11 cellular contexts compared by ENCODE assay signal in the genomic region with DNA sequence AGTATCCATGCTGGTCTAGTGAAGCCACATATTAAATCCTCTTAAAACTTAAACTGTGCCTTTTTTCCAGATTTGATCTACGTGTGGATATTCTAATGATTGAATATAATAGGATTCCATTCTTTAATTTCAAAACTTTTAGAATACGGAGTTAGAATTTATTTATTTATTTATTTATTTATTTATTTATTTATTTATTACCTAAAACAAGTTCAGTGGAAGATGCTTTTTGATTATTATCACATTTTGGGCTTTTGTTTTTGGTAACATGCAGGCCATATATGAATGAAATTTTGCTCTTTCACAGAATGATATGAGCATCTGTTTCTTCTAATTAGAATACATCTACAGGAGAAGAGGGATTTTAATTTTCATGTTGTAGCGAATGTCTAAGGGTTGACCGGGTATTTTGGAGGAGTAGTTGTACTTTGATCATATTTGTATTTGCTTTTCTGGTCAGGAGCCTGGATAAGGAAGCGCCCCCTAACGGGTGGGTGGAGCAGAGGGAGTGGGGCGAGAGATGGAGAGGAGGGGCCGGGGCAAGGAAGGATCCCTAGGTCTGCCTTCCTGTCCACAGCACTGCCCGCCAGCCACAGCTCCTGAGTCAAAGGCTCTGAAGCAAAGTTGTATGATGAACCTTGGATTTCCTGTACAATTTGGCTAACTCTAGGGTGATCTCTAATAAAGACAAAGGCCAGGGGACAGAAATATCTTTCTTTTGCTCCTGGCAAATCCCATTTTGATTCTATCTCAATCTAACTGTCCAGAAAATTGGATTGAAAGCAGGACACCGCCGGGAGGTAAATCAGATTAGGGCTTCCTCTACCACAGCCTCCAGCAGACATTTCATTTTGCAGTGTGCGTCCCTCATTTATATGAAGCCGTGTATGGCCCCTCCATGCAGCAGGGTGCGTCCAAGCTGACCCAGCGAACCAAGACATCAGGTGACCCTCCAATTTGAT.
DNase-seq lines count a peak whose midpoint lies in the region; TF ChIP-seq lines count a peak whose summit lies in the region.
"Had no signal": no experiment of that assay in that cellular context is flagged by ENCODE, and none has a peak within 500 bp of the region (broad histone marks: within the 10 kb centered on the region; RNA-seq: fewer than 3 reads in every experiment).

No MANE protein-coding gene starts in this region.

- H3K4me3 Mint-ChIP-seq in glutamatergic neuron (ENCODE audit: unreplicated experiment), result no peak overlapping the region
- H3K4me3 Mint-ChIP-seq: B cell had no signal

- no peak overlapping the region for H2AFZ ChIP-seq in SK-N-SH (ENCODE audit: low read depth)

- peaks cover 43% of the 10 kb centered on the region for H4K20me1 ChIP-seq in SK-N-SH (ENCODE audit: insufficient read depth)

- DNase-seq in cardiac muscle cell (ENCODE audit: low read depth in 1 of 2, low spot score in 1 of 2) (peak in 1 of 2 donors; percentile 34), cardiac septum (ENCODE audit: low spot score) (no peak), SK-N-SH (peak; percentile 85), glutamatergic neuron (peak; percentile 43), MV-4-11 (lab: John Stamatoyannopoulos, UW) (no peak), GOT3 (lab: John Stamatoyannopoulos, UW) (no peak), T-helper 9 cell (no peak), NCI-H2171 (lab: John Stamatoyannopoulos, UW) (no peak)
- DNase-seq: activated CD4-positive, alpha-beta T cell treated with anti-CD3 and anti-CD28 coated beads for 1 hour; tibial artery had no signal

- H3K4me1 ChIP-seq in cardiac muscle cell (ENCODE audit: low read depth) (no peaks in the 10 kb centered on the region), SK-N-SH (ENCODE audit: control insufficient read depth in 1 of 2, insufficient read depth in 2 of 2, low read depth in 1 of 2, low read length in 1 of 2) (peaks cover 14 to 26% of the 10 kb centered on the region in 2 experiments; a peak in 3 of 4 replicates)
- H3K4me1 ChIP-seq: tibial artery had no signal

- no peak overlapping the region for H3K27ac Mint-ChIP-seq in glutamatergic neuron (ENCODE audit: unreplicated experiment)
- H3K27ac Mint-ChIP-seq: B cell had no signal

- no peaks in the 10 kb centered on the region for H3K4me1 Mint-ChIP-seq in glutamatergic neuron (ENCODE audit: low read depth, unreplicated experiment)
- H3K4me1 Mint-ChIP-seq: B cell had no signal

- H3K36me3 ChIP-seq in cardiac muscle cell (no peaks in the 10 kb centered on the region), SK-N-SH (replicated peaks in 1 of 2; ENCODE audit: control insufficient read depth in 1 of 2, insufficient read depth in 2 of 2, low read length in 1 of 2) (peaks cover 9 to 15% of the 10 kb centered on the region in 2 experiments)
- H3K36me3 ChIP-seq: tibial artery had no signal

- H3K79me2 ChIP-seq in SK-N-SH (ENCODE audit: insufficient read depth), result peaks cover 100% of the 10 kb centered on the region

- peak overlapping the region; percentile 48 for H3K4me2 ChIP-seq in SK-N-SH

- H3K9ac ChIP-seq in SK-N-SH, result peak overlapping the region; percentile 12; the same call in 1 of the 2 replicates

- H3K27me3 Mint-ChIP-seq in glutamatergic neuron (ENCODE audit: unreplicated experiment), result no peaks in the 10 kb centered on the region

- no peak overlapping the region for H3K27ac ChIP-seq in cardiac muscle cell
- H3K27ac ChIP-seq in SK-N-SH (ENCODE audit: low read depth in 2 of 2, low read length in 1 of 2), result peak overlapping the region; percentile 53 to 81
- H3K27ac ChIP-seq: tibial artery had no signal

- POLR2A ChIA-PET in SK-N-SH (lab: Yijun Ruan, JAX), result no interaction called here

- intact Hi-C loops in cardiac septum (cut with DNase I), result no loop called here

- CTCF ChIA-PET in SK-N-SH (lab: Yijun Ruan, JAX), result interaction anchor here (0.7 to 2.0 kb wide), 16 partner anchors 9 to 263 kb away, joined by 3 to 9 read pairs (median 3); partner anchors contain the start of gene PRKCA

- peaks cover 25% of the 10 kb centered on the region for H3F3A ChIP-seq in SK-N-SH (replicated peaks; ENCODE audit: insufficient read depth)

- no peaks in the 10 kb centered on the region for H3K27me3 ChIP-seq in cardiac muscle cell
- no peaks in the 10 kb centered on the region for H3K27me3 ChIP-seq in SK-N-SH (ENCODE audit: insufficient read depth)
- H3K27me3 ChIP-seq: tibial artery had no signal

- H3K4me3 ChIP-seq in cardiac muscle cell, result no peak overlapping the region
- H3K4me3 ChIP-seq in SK-N-SH (ENCODE audit: low read depth in 2 of 2, low read length in 1 of 2), result no peak overlapping the region
- H3K4me3 ChIP-seq: tibial artery had no signal

- 28% methylated on average over 15 of the region's 15 CpGs for WGBS in SK-N-SH (ENCODE audit: low lambda C conversion rate)

- no peaks in the 10 kb centered on the region for H3K9me3 Mint-ChIP-seq in glutamatergic neuron (ENCODE audit: unreplicated experiment)

- TF ChIP-seq CTCF in cardiac muscle cell (IDR thresholded peaks at IDR 0.05; ENCODE audit: low read depth, low read length) (peak; percentile 24), SK-N-SH (IDR thresholded peaks at IDR 0.05) (peak; percentile 71), glutamatergic neuron (IDR thresholded peaks at IDR 0.05; ENCODE audit: partially characterized antibody, unreplicated experiment) (no peak)

- peak; percentile 78 to 100; a peak in 3 of 4 replicates for TF ChIP-seq EP300 in SK-N-SH (IDR thresholded peaks at IDR 0.05; ENCODE audit: borderline replicate concordance in 1 of 2, low read depth in 1 of 2, low read length in 1 of 2)

- H3K36me3 Mint-ChIP-seq in glutamatergic neuron (ENCODE audit: unreplicated experiment), result no peaks in the 10 kb centered on the region

- peak; percentile 45; the same call in 1 of the 2 replicates for TF ChIP-seq RAD21 in SK-N-SH (IDR thresholded peaks at IDR 0.05; ENCODE audit: low read length)

- no peaks in the 10 kb centered on the region for H3K9me3 ChIP-seq in cardiac muscle cell (ENCODE audit: low read depth)
- no peaks in the 10 kb centered on the region for H3K9me3 ChIP-seq in SK-N-SH
- H3K9me3 ChIP-seq: tibial artery had no signal

- H3K9me2 ChIP-seq in SK-N-SH, result no peaks in the 10 kb centered on the region

TF ChIP-seq in SK-N-SH, 30 proteins besides CTCF, POLR2A, EP300 and RAD21 (continues in another document):
- peak; percentile 36; the same call in 1 of the 2 replicates for TF ChIP-seq MEF2A (IDR thresholded peaks at IDR 0.05; ENCODE audit: borderline replicate concordance, low read depth)
- no peak for TF ChIP-seq ELF1 (IDR thresholded peaks at IDR 0.05)
- peak; percentile 82 for TF ChIP-seq FOXJ3 (CRISPR knock-in tag; IDR thresholded peaks at IDR 0.05)
- TF ChIP-seq NRF1 (IDR thresholded peaks at IDR 0.05; ENCODE audit: low read depth, low read length), result no peak
- TF ChIP-seq, protein P1, sequence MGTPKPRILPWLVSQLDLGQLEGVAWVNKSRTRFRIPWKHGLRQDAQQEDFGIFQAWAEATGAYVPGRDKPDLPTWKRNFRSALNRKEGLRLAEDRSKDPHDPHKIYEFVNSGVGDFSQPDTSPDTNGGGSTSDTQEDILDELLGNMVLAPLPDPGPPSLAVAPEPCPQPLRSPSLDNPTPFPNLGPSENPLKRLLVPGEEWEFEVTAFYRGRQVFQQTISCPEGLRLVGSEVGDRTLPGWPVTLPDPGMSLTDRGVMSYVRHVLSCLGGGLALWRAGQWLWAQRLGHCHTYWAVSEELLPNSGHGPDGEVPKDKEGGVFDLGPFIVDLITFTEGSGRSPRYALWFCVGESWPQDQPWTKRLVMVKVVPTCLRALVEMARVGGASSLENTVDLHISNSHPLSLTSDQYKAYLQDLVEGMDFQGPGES (IDR thresholded peaks at IDR 0.05; ENCODE audit: low read depth, low read length), result peak; percentile 8; the same call in 1 of the 2 replicates
- TF ChIP-seq JUND (IDR thresholded peaks at IDR 0.05), result no peak; the same call in 1 of the 2 replicates
- peak; percentile 98 for TF ChIP-seq GATA2 (CRISPR knock-in tag; IDR thresholded peaks at IDR 0.05)
- TF ChIP-seq EZH2phosphoT487 (IDR thresholded peaks at IDR 0.05; ENCODE audit: borderline replicate concordance, low read depth), result no peak
- TF ChIP-seq FOSL2 (IDR thresholded peaks at IDR 0.05; ENCODE audit: borderline replicate concordance, low read depth), result 0 out of 2 replicates have a peak, but pooled peaks have one; percentile 5
- peak; percentile 35; the same call in 1 of the 2 replicates for TF ChIP-seq NFIC (IDR thresholded peaks at IDR 0.05; ENCODE audit: borderline replicate concordance)
- TF ChIP-seq FOXM1 (IDR thresholded peaks at IDR 0.05; ENCODE audit: low read depth), result peak; percentile 16; the same call in 1 of the 2 replicates
- peak; percentile 75; the same call in 1 of the 2 replicates for TF ChIP-seq POLR2AphosphoS5 (IDR thresholded peaks at IDR 0.05; ENCODE audit: low read depth, low read length)
- peak; percentile 85 for TF ChIP-seq PBX3 (IDR thresholded peaks at IDR 0.05)
- TF ChIP-seq USF1 (IDR thresholded peaks at IDR 0.05; ENCODE audit: borderline replicate concordance, low read depth), result no peak
- TF ChIP-seq MXI1 (IDR thresholded peaks at IDR 0.05; ENCODE audit: low read depth, low read length), result peak; percentile 62
- TF ChIP-seq RFX5 (IDR thresholded peaks at IDR 0.05; ENCODE audit: low read length), result 0 out of 2 replicates have a peak, but pooled peaks have one; percentile 26
- TF ChIP-seq CHD2 (IDR thresholded peaks at IDR 0.05; ENCODE audit: low read length, partially characterized antibody), result peak; percentile 92
- TF ChIP-seq TEAD4 (IDR thresholded peaks at IDR 0.05; ENCODE audit: borderline replicate concordance, insufficient read depth), result peak; percentile 90

Comparison
In these comparisons a context has a peak if more than half of its experiments do, and no peak if none do; other contexts are left out.
1. DNase-seq: peak in SK-N-SH (single experiment) and glutamatergic neuron (single experiment); none in cardiac septum (single experiment), MV-4-11 (single experiment), GOT3 (single experiment), T-helper 9 cell (single experiment) and NCI-H2171 (single experiment).